In genomic region chr10:13528138-13528874, GRCh38 we compare ENCODE assay signal across 8 cellular contexts. TPM values are rescaled to one million over a fixed set of nuclear protein-coding genes. Genes with fewer than 3 reads are reported as not detected.
DNase-seq lines count a peak whose midpoint lies in the region; ATAC-seq and TF ChIP-seq lines count a peak whose summit lies in the region.

No MANE protein-coding gene starts in this region.

- CTCF ChIA-PET in HEK293 (lab: Yijun Ruan, JAX) (interaction anchor here (0.6 to 1.4 kb wide), 2 partner anchors 9 to 203 kb away, joined by 3 to 5 read pairs; no protein-coding TSS in a partner anchor), MCF 10A (lab: Yijun Ruan, JAX) (interaction anchor here (0.6 to 2.2 kb wide), 6 partner anchors 59 to 156 kb away, joined by 3 to 15 read pairs (median 6); partner anchors contain the start of gene PRPF18)

- H3K27me3 ChIP-seq in suprapubic skin, result no peaks in the 10 kb centered on the region

- H3K27ac ChIP-seq in HEK293 (ENCODE audit: extremely low read depth, low read depth, low read length), result peak overlapping the region; percentile 75; the same call in 1 of the 2 replicates
- peak overlapping the region; percentile 45 for H3K27ac ChIP-seq in suprapubic skin

- peaks cover 21% of the 10 kb centered on the region for H3K4me1 Mint-ChIP-seq in MCF 10A (ENCODE audit: insufficient read depth, unreplicated experiment)

- peaks cover 2% of the 10 kb centered on the region; the same call in 1 of the 2 replicates for H3K4me1 ChIP-seq in HEK293 (ENCODE audit: control insufficient read depth, insufficient read depth, low read length)
- peaks cover 24% of the 10 kb centered on the region for H3K4me1 ChIP-seq in suprapubic skin

- POLR2A ChIA-PET in HEK293 (lab: Yijun Ruan, JAX), result interaction anchor here (0.7 to 1.0 kb wide), 3 partner anchors 9 to 59 kb away, joined by 3 to 6 read pairs (median 3); partner anchors contain the start of gene PRPF18
- POLR2A ChIA-PET in MCF 10A (lab: Yijun Ruan, JAX), result interaction anchor here (0.6 to 2.3 kb wide), 5 partner anchors 9 to 226 kb away, joined by 3 to 17 read pairs (median 4); partner anchors contain the start of gene PRPF18

- BruUV-seq in MCF 10A (replicated peaks; lab: Mats Ljungman, UMichigan), result no TSS peak

- 4% methylated on average over 18 of the region's 103 CpGs for WGBS in suprapubic skin

- TF ChIP-seq POLR2A in suprapubic skin (IDR thresholded peaks at IDR 0.05), result no peak

- ATAC-seq in left colon (peak; percentile 73), GM18868 (IDR thresholded peaks at IDR 0.05; ENCODE audit: unreplicated experiment) (no peak), HG03097 (IDR thresholded peaks at IDR 0.05; ENCODE audit: low FRiP score, unreplicated experiment) (no peak)

- no peak for TF ChIP-seq EP300 in suprapubic skin (IDR thresholded peaks at IDR 0.05)

- H3K27me3 Mint-ChIP-seq in MCF 10A (ENCODE audit: insufficient read depth, unreplicated experiment), result no peaks in the 10 kb centered on the region

- H3K4me3 ChIP-seq in AG09309 (ENCODE audit: control insufficient read depth, low read depth, low read length) (peak overlapping the region; percentile 34), HEK293 (ENCODE audit: low read depth, low read length) (peak overlapping the region; percentile 57), suprapubic skin (peak overlapping the region; percentile 60)

- H3K9me3 Mint-ChIP-seq in MCF 10A (ENCODE audit: unreplicated experiment), result no peaks in the 10 kb centered on the region

- H3K9me3 ChIP-seq in HEK293 (ENCODE audit: control insufficient read depth, insufficient read depth, low read depth, low read length) (no peaks in the 10 kb centered on the region), suprapubic skin (no peaks in the 10 kb centered on the region)

- H3K36me3 ChIP-seq in HEK293 (ENCODE audit: control insufficient read depth in 2 of 2, insufficient read depth in 1 of 2, low read length in 2 of 2) (peaks cover 0 to 15% of the 10 kb centered on the region in 2 experiments; a peak in 1 of 3 replicates), suprapubic skin (no peaks in the 10 kb centered on the region)

- intact Hi-C loops in MCF 10A (cut with micrococcal nuclease) (loop anchor here (5.0 kb wide), 1 partner anchor 59 kb away; the partner anchor contains the start of gene PRPF18), left colon (cut with DNase I, micrococcal nuclease) (no loop called here)

- no peaks in the 10 kb centered on the region for H3K36me3 Mint-ChIP-seq in MCF 10A (ENCODE audit: insufficient read depth, unreplicated experiment)

- H3K4me3 Mint-ChIP-seq in MCF 10A (ENCODE audit: unreplicated experiment), result peak overlapping the region; percentile 69

- TF ChIP-seq CTCF in AG09309 (IDR thresholded peaks at IDR 0.05; ENCODE audit: control insufficient read depth, insufficient read depth, low read depth, low read length, missing control alignments) (no peak), HEK293 (tag by site-specific recombination; IDR thresholded peaks at IDR 0.05) (no peak), MCF 10A (IDR thresholded peaks at IDR 0.05; ENCODE audit: unreplicated experiment) (no peak), suprapubic skin (IDR thresholded peaks at IDR 0.05) (no peak)

- H3K27ac Mint-ChIP-seq in MCF 10A (ENCODE audit: low read depth, unreplicated experiment), result peak overlapping the region; percentile 40

- DNase-seq in AG09309 (ENCODE audit: low read depth) (no peak), MCF 10A (ENCODE audit: unreplicated experiment) (no peak), left colon (peak in 1 of 2 donors; percentile 48), suprapubic skin (ENCODE audit: low spot score in 2 of 2) (no peak)
- DNase-seq in activated effector memory CD4-positive, alpha-beta T cell treated with anti-CD3 and anti-CD28 coated beads, Interleukin-2, amount 50 U/mL, for 16 hours, result no peak

TF ChIP-seq in HEK293, 187 proteins besides CTCF, POLR2A, EP300 and RAD21:
- peak; percentile 54 for TF ChIP-seq PATZ1 (tag by site-specific recombination; IDR thresholded peaks at IDR 0.05)
- peak; percentile 34 for TF ChIP-seq ZBTB26 (tag by site-specific recombination; optimal IDR thresholded peaks at IDR 0.05)
- peak; percentile 44; the same call in 1 of the 2 replicates for TF ChIP-seq ZBTB20 (tag by site-specific recombination; IDR thresholded peaks at IDR 0.05)
- TF ChIP-seq ZBTB8A (tag by site-specific recombination; IDR thresholded peaks at IDR 0.05), result peak; percentile 73
- TF ChIP-seq ZIC2 (tag by site-specific recombination; IDR thresholded peaks at IDR 0.05), result peak; percentile 54
- peak; percentile 96 for TF ChIP-seq ZNF335 (tag by site-specific recombination; conservative IDR thresholded peaks at IDR 0.05)
- 0 out of 2 replicates have a peak, but pooled peaks have one; percentile 19 for TF ChIP-seq KLF17 (tag by site-specific recombination; IDR thresholded peaks at IDR 0.05)
- TF ChIP-seq GLIS1 (tag by site-specific recombination; IDR thresholded peaks at IDR 0.05), result peak; percentile 72
- TF ChIP-seq ZBTB7A (tag by site-specific recombination; IDR thresholded peaks at IDR 0.05; ENCODE audit: low read depth), result no peak
- peak; percentile 82 for TF ChIP-seq GLIS2 (tag by site-specific recombination; IDR thresholded peaks at IDR 0.05)
- TF ChIP-seq ZNF362 (tag by site-specific recombination; IDR thresholded peaks at IDR 0.05), result no peak
- TF ChIP-seq PRDM4 (tag by site-specific recombination; IDR thresholded peaks at IDR 0.05), result no peak

RNA-seq across cellular contexts. Expression of gene BEND7, which starts 0.5 kb away (rescaled TPM):
- total RNA-seq in MCF 10A (2022) (12.4 and 17.2 TPM in 2 replicates), left colon (10 to 100 TPM; 23.7 to 33.2 TPM), suprapubic skin (10 to 100 TPM in 1 of 4 donors, 1 to 10 TPM in 3; 4.7 to 13.4 (median 6.5) TPM)

RNA-seq across cellular contexts. Expression of gene PRPF18, which starts 58.5 kb away (rescaled TPM):
- 27.8 and 31.6 TPM in 2 replicates for total RNA-seq in MCF 10A (2022)
- 10 to 100 TPM; 19.8 to 22.4 TPM for total RNA-seq in left colon
- 10 to 100 TPM; 21.8 to 44.0 (median 25.7) TPM for total RNA-seq in suprapubic skin
